In genomic region chr2:172554352-172555271, GRCh38 we compare ENCODE assay signal across 8 cellular contexts. TPM values are rescaled to one million over a fixed set of nuclear protein-coding genes. Genes with fewer than 3 reads are reported as not detected.
DNase-seq lines count a peak whose midpoint lies in the region; ATAC-seq and TF ChIP-seq lines count a peak whose summit lies in the region.

No MANE protein-coding gene starts in this region.

- H3K4me1 ChIP-seq in psoas muscle: peaks cover 7% of the 10 kb centered on the region

- peak; percentile 42 for DNase-seq in RPMI7951 (ENCODE audit: low read depth)
- DNase-seq in epithelial cell of esophagus (ENCODE audit: low read depth): no peak
- no peak for DNase-seq in psoas muscle
- no peak for DNase-seq in NCI-H774 (lab: John Stamatoyannopoulos, UW)
- DNase-seq in SW480 (ENCODE audit: low spot score): no peak
- DNase-seq in SK-N-DZ (ENCODE audit: low spot score): no peak

- H3K36me3 ChIP-seq in psoas muscle (ENCODE audit: insufficient read depth in 1 of 2, low read depth in 1 of 2): no peaks in the 10 kb centered on the region

- H3K27ac ChIP-seq in psoas muscle: peak overlapping the region; percentile 91

- TF ChIP-seq CTCF in GM12875 (IDR thresholded peaks at IDR 0.05; ENCODE audit: borderline replicate concordance, insufficient read depth, low read depth, low read length): no peak
- TF ChIP-seq CTCF in epithelial cell of esophagus (IDR thresholded peaks at IDR 0.05; ENCODE audit: insufficient read depth, low read depth, low read length, missing control alignments): no peak
- TF ChIP-seq CTCF in psoas muscle (IDR thresholded peaks at IDR 0.05): no peak

- H3K4me3 ChIP-seq in GM12875 (ENCODE audit: low read depth, low read length) (peak overlapping the region; percentile 77), epithelial cell of esophagus (ENCODE audit: low read length) (peak overlapping the region; percentile 75), psoas muscle (peak overlapping the region; percentile 85)

- 68% methylated on average over 18 of the region's 18 CpGs for WGBS in psoas muscle, 3 donors

- intact Hi-C loops in psoas muscle (cut with DNase I): no loop called here

- H3K27me3 ChIP-seq in psoas muscle (ENCODE audit: insufficient read depth in 3 of 3, low read length in 2 of 3): no peaks in the 10 kb centered on the region

- ATAC-seq in psoas muscle (no peak), HG03108 (IDR thresholded peaks at IDR 0.05; ENCODE audit: unreplicated experiment) (no peak)

- H3K9me3 ChIP-seq in psoas muscle: no peaks in the 10 kb centered on the region

RNA-seq across cellular contexts. Expression of gene PDK1, which starts 1.3 kb away (rescaled TPM):
- total RNA-seq in RPMI7951 (2014; rRNA removed; shearing (Covaris generic)): 60.7 and 66.9 TPM in 2 replicates
- total RNA-seq in psoas muscle: 10 to 100 TPM in 3 of 4 donors, 1 to 10 TPM in 1; 9.8 to 20.4 (median 11.0) TPM
- polyA plus RNA-seq in psoas muscle: 1 to 10 TPM; 3.3 to 4.0 (median 4.0) TPM
- polyA plus RNA-seq in SK-N-DZ (2014; cell fraction: cytosol; rRNA removed): 40.8 and 46.4 TPM in 2 replicates
- polyA plus RNA-seq in SK-N-DZ (2014; cell fraction: nucleus; rRNA removed): 27.9 and 30.0 TPM in 2 replicates
